Comparison of ENCODE assay signal across 8 cellular contexts in the genomic region with DNA sequence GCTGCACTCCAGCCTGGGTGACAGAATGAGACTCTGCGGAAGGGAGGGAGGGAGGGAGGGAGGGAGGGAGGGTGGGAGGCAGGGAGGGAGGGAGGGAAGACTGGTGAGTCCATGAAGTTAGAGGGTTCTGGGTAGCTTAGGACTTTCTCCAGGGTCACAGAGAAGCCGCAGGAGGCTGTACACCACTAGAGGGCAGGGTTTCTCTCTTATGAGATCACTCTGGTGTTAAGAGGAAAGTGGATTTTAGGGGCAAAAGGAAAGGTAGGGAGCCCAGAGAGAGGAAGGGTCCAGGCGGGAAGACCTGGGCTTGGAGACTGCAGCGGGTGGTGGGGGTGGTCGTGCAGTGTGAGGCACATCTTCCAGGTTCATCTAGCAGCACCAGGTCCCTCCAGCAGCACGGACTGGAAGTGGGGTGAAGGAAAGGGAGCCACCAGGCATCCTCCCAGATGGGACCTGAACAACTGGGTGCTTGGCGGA. TPM values are rescaled to one million over a fixed set of nuclear protein-coding genes. Genes with fewer than 3 reads are reported as not detected.
DNase-seq lines count a peak whose midpoint lies in the region; ATAC-seq, FAIRE-seq and TF ChIP-seq lines count a peak whose summit lies in the region.

No MANE protein-coding gene starts in this region.

- no peaks in the 10 kb centered on the region for H3F3A ChIP-seq in neural cell (ENCODE audit: insufficient read depth, low read length, poor library complexity, severe bottlenecking)

- TF ChIP-seq POLR2A in A549 (IDR thresholded peaks at IDR 0.05; ENCODE audit: low read length), result no peak

- H3K36me3 ChIP-seq in GM06990 (ENCODE audit: control insufficient read depth, insufficient read depth, low read length), result no peaks in the 10 kb centered on the region
- H3K36me3 ChIP-seq in neural cell (ENCODE audit: insufficient read depth, low read length), result no peaks in the 10 kb centered on the region

- DNase-seq in A549 (ENCODE audit: low read depth in 1 of 2, low spot score in 1 of 2) (peak; percentile 72 to 91), GM06990 (ENCODE audit: extremely low read depth, insufficient read length) (no peak), NCI-H1436 (lab: John Stamatoyannopoulos, UW) (peak; percentile 72), fibroblast of mammary gland (ENCODE audit: low read depth) (peak; percentile 86)
- DNase-seq in central memory CD4-positive, alpha-beta T cell, result no peak

- H3K27me3 ChIP-seq in GM06990 (replicated peaks; ENCODE audit: control insufficient read depth, insufficient read depth, low read length), result no peaks in the 10 kb centered on the region; the same call in 1 of the 2 replicates
- H3K27me3 ChIP-seq in neural cell (ENCODE audit: insufficient read depth, low read depth, low read length), result no peaks in the 10 kb centered on the region

- TF ChIP-seq RAD21 in A549 (conservative IDR thresholded peaks at IDR 0.05 in 1 of 2, IDR thresholded peaks at IDR 0.05 in 1 of 2) (peak; percentile 32 to 45; a peak in 4 of 5 replicates), neural cell (conservative IDR thresholded peaks at IDR 0.05) (no peak)

- H3K4me3 ChIP-seq in A549, result no peak overlapping the region
- H3K4me3 ChIP-seq in GM06990 (replicated peaks; ENCODE audit: low read depth, low read length), result no peak overlapping the region
- no peak overlapping the region for H3K4me3 ChIP-seq in fibroblast of mammary gland (ENCODE audit: control insufficient read depth, low read depth, low read length)
- H3K4me3 ChIP-seq in neural cell (ENCODE audit: low read length), result no peak overlapping the region

- H3K4me2 ChIP-seq in A549 (no peak overlapping the region), neural cell (ENCODE audit: low read length) (no peak overlapping the region)

- H3K9me2 ChIP-seq in neural cell (ENCODE audit: insufficient read depth, low read length), result no peaks in the 10 kb centered on the region

- peak; percentile 80 to 90 for ATAC-seq in A549
- no peak for ATAC-seq in GM21528 (IDR thresholded peaks at IDR 0.05; ENCODE audit: low FRiP score, unreplicated experiment)

- FAIRE-seq in A549 (lab: Jason Lieb, UNC), result no peak

- WGBS in A549 (ENCODE audit: missing lambda C conversion rate), result 23% methylated on average over 6 of the region's 7 CpGs

- H3K79me2 ChIP-seq in neural cell (replicated peaks; ENCODE audit: insufficient read depth, low read length), result no peaks in the 10 kb centered on the region

- TF ChIP-seq CTCF in A549 (IDR thresholded peaks at IDR 0.05), result peak; percentile 62
- peak; percentile 87 for TF ChIP-seq CTCF in GM06990 (IDR thresholded peaks at IDR 0.05; ENCODE audit: insufficient read depth, low read length, poor library complexity, severe bottlenecking)
- TF ChIP-seq CTCF in VCaP (conservative IDR thresholded peaks at IDR 0.05), result peak; percentile 73
- TF ChIP-seq CTCF in fibroblast of mammary gland (conservative IDR thresholded peaks at IDR 0.05; ENCODE audit: control insufficient read depth, insufficient read depth, low read depth, low read length), result peak; percentile 75
- TF ChIP-seq CTCF in neural cell (IDR thresholded peaks at IDR 0.05; ENCODE audit: poor library complexity, severe bottlenecking), result peak; percentile 53

- no peak overlapping the region for H3K9ac ChIP-seq in neural cell (ENCODE audit: low read length)

- no peaks in the 10 kb centered on the region for H4K20me1 ChIP-seq in neural cell (ENCODE audit: insufficient read depth)

- H2AFZ ChIP-seq in neural cell (ENCODE audit: low read depth, low read length), result no peak overlapping the region

- peaks cover 18% of the 10 kb centered on the region; the same call in 2 of the 3 replicates for H3K4me1 ChIP-seq in A549

- POLR2A ChIA-PET in A549 (lab: Yijun Ruan, JAX), result no interaction called here

- no peaks in the 10 kb centered on the region for H3K9me3 ChIP-seq in A549
- H3K9me3 ChIP-seq in neural cell (ENCODE audit: low read length), result no peaks in the 10 kb centered on the region

- H3K27ac ChIP-seq in A549, result no peak overlapping the region
- H3K27ac ChIP-seq in VCaP, result no peak overlapping the region
- H3K27ac ChIP-seq in neural cell (ENCODE audit: low read length), result no peak overlapping the region

- TF ChIP-seq EP300 in A549 (IDR thresholded peaks at IDR 0.05) (no peak), neural cell (conservative IDR thresholded peaks at IDR 0.05; ENCODE audit: poor library complexity, severe bottlenecking) (no peak)

- CTCF ChIA-PET in A549 (lab: Yijun Ruan, JAX), result interaction anchor here (0.6 to 25.1 kb wide), 36 partner anchors 9 to 786 kb away, joined by 3 to 362 read pairs (median 4); no protein-coding TSS in a partner anchor

TF ChIP-seq in A549, 52 proteins besides CTCF, POLR2A, EP300 and RAD21:
- TF ChIP-seq JUN (IDR thresholded peaks at IDR 0.05) (no peak), ZNF302 (CRISPR knock-in tag; IDR thresholded peaks at IDR 0.05) (no peak), EHF (CRISPR knock-in tag; IDR thresholded peaks at IDR 0.05) (no peak), SMC3 (IDR thresholded peaks at IDR 0.05) (0 out of 3 replicates have a peak, but pooled peaks have one; percentile 19), KDM1A (IDR thresholded peaks at IDR 0.05; ENCODE audit: low read depth) (no peak)

TF ChIP-seq in neural cell, 6 proteins besides CTCF, POLR2A, EP300 and RAD21:
- TF ChIP-seq SMC3 (conservative IDR thresholded peaks at IDR 0.05; ENCODE audit: poor library complexity) (peak; percentile 17), TAF1 (IDR thresholded peaks at IDR 0.05; ENCODE audit: low read depth) (no peak), EZH2 (IDR thresholded peaks at IDR 0.05; ENCODE audit: borderline replicate concordance, insufficient read depth, low read length, poor library complexity, severe bottlenecking) (no peak)

RNA-seq across cellular contexts. Expression of gene SLC29A3, which starts 48.7 kb away (rescaled TPM):
- polyA plus RNA-seq in A549 (2011; rRNA removed) (7.2 and 12.6 TPM in 2 replicates), A549 (2017; fragmentation: RNase III; extraction: RNeasy Plus Mini Kit Qiagen cat#74134 plus additional on column Dnase treatment) (9.9 to 11.4 TPM (median 10.2 TPM) in 3 replicates), neural cell (2.3 and 3.6 TPM in 2 replicates)
- 9.7 and 14.7 TPM in 2 replicates for polyA plus RNA-seq in A549 (2012; cell fraction: cytosol; rRNA removed)
- 14.0 and 15.5 TPM in 2 replicates for polyA plus RNA-seq in A549 (2012; cell fraction: nucleus; rRNA removed)
- polyA minus RNA-seq in A549 (2011; rRNA and poly(A)+ RNA removed), result 16.2 and 18.7 TPM in 2 replicates
- 3.1 and 4.1 TPM in 2 replicates for polyA minus RNA-seq in neural cell

RNA-seq across cellular contexts. Expression of gene UNC5B, which starts 58.0 kb away (rescaled TPM):
- polyA plus RNA-seq in A549 (2011; rRNA removed), result 1.0 and 1.3 TPM in 2 replicates
- polyA plus RNA-seq in A549 (2012; cell fraction: cytosol; rRNA removed), result 0.22 and 0.30 TPM in 2 replicates
- 0.72 and 0.83 TPM in 2 replicates for polyA plus RNA-seq in A549 (2012; cell fraction: nucleus; rRNA removed)
- polyA plus RNA-seq in A549 (2017; fragmentation: RNase III; extraction: RNeasy Plus Mini Kit Qiagen cat#74134 plus additional on column Dnase treatment), result 0.14 to 0.26 TPM (median 0.16 TPM) in 3 replicates
- polyA minus RNA-seq in A549 (2011; rRNA and poly(A)+ RNA removed), result 1.1 and 1.3 TPM in 2 replicates
- 1.8 and 2.0 TPM in 2 replicates for polyA plus RNA-seq in neural cell
- polyA minus RNA-seq in neural cell, result 1.9 TPM in 2 replicates

Comparison
In these comparisons a context has a peak if more than half of its experiments do, and no peak if none do; other contexts are left out.
1. DNase-seq: peak in A549 (2 of 2), NCI-H1436 (single experiment) and fibroblast of mammary gland (single experiment); none in GM06990 (single experiment) and central memory CD4-positive, alpha-beta T cell (single experiment).
2. Peak in every context shown above with its lines, with median percentiles within 50 percentile points of each other: CTCF ChIP-seq.